ENCODE assay signal across 1 cellular context in genomic region chr12:109951751-109952150, GRCh38.
TF ChIP-seq lines count a peak whose summit lies in the region.

No MANE protein-coding gene starts in this region.

TF ChIP-seq in GM23338, 12 proteins besides CTCF, POLR2A, EP300 and RAD21 (continued from another document):
- TF ChIP-seq ZNF462 (CRISPR knock-in tag; IDR thresholded peaks at IDR 0.05), result no peak
- TF ChIP-seq REST (IDR thresholded peaks at IDR 0.05; ENCODE audit: unreplicated experiment), result no peak
- no peak for TF ChIP-seq ZNF331 (CRISPR knock-in tag; IDR thresholded peaks at IDR 0.05; ENCODE audit: low read depth)
- TF ChIP-seq ZNF114 (CRISPR knock-in tag; IDR thresholded peaks at IDR 0.05), result no peak
- no peak for TF ChIP-seq JUNB (IDR thresholded peaks at IDR 0.05; ENCODE audit: unreplicated experiment)
